26 cellular contexts compared by ENCODE assay signal in genomic region chr5:83219077-83219476, GRCh38.
A peak's percentile ranks its signal among the peaks of the same experiment; 100 is the strongest.
DNase-seq lines count a peak whose midpoint lies in the region; ATAC-seq, FAIRE-seq and TF ChIP-seq lines count a peak whose summit lies in the region.
"Had no signal": no experiment of that assay in that cellular context is flagged by ENCODE, and none has a peak within 500 bp of the region (broad histone marks: within the 10 kb centered on the region; RNA-seq: fewer than 3 reads in every experiment).

No MANE protein-coding gene starts in this region.

- H3K14ac ChIP-seq in H9 (ENCODE audit: insufficient read depth, low read length): no peak overlapping the region

- DNase-seq in D721Med (ENCODE audit: insufficient read length, low spot score) (no peak), GM06990 (ENCODE audit: extremely low read depth, insufficient read length) (peak; percentile 1), nephron progenitor cell (no peak), posterior vena cava (ENCODE audit: low spot score) (no peak), H9 (no peak), HK-2 (ENCODE audit: unreplicated experiment) (no peak)
- DNase-seq: 8988T; ACHN; BE2C; C1 segment of cervical spinal cord; Calu3; CD4-positive, alpha-beta memory T cell; CD4-positive, CD25-positive, alpha-beta regulatory T cell; CD8-positive, alpha-beta memory T cell; COR-L47; DMS 273 treated with DMSO at 0.1 percent for 48 hours; DMS153; DMS53; DMS79; DND-41; GDM1 had no signal

- no peak overlapping the region for H2AFZ ChIP-seq in H9 (ENCODE audit: low read length)

- H3K27ac Mint-ChIP-seq in nephron progenitor cell (peak overlapping the region; percentile 13), H9 (no peak overlapping the region; a peak in 1 of 7 replicates)
- H3K27ac Mint-ChIP-seq: CD14-positive monocyte; CD4-positive, alpha-beta memory T cell; CD4-positive, CD25-positive, alpha-beta regulatory T cell; CD8-positive, alpha-beta memory T cell had no signal

- H2BK120ac ChIP-seq in H9 (ENCODE audit: low read depth, low read length, poor library complexity, severe bottlenecking): no peak overlapping the region

- no peak overlapping the region for H4K5ac ChIP-seq in H9 (ENCODE audit: insufficient read length, low read depth, low read length)

- H2AK5ac ChIP-seq in H9 (ENCODE audit: insufficient read length, low read length): no peak overlapping the region

- no peaks in the 10 kb centered on the region for H4K20me1 ChIP-seq in H9 (ENCODE audit: control insufficient read depth, insufficient read depth, insufficient read length)
- H4K20me1 ChIP-seq: BLaER1 had no signal

- H3T11ph ChIP-seq in H9 (ENCODE audit: low read length): no peak overlapping the region

- H3K4me3 Mint-ChIP-seq in nephron progenitor cell: no peak overlapping the region
- H3K4me3 Mint-ChIP-seq in H9: no peak overlapping the region
- H3K4me3 Mint-ChIP-seq: CD14-positive monocyte; CD4-positive, alpha-beta memory T cell; CD8-positive, alpha-beta memory T cell had no signal

- H3K27me3 ChIP-seq in GM06990 (replicated peaks; ENCODE audit: control insufficient read depth, insufficient read depth, low read length) (no peaks in the 10 kb centered on the region), H9 (ENCODE audit: insufficient read depth, low read length) (no peaks in the 10 kb centered on the region)
- H3K27me3 ChIP-seq: BE2C, BLaER1 had no signal

- H3K36me3 Mint-ChIP-seq in nephron progenitor cell (ENCODE audit: low read depth): no peaks in the 10 kb centered on the region
- H3K36me3 Mint-ChIP-seq in H9 (ENCODE audit: insufficient read depth in 1 of 3, low read depth in 3 of 3): peaks cover 0 to 1% (median 0%) of the 10 kb centered on the region in 3 experiments; a peak in 1 of 7 replicates

- H3K4me1 Mint-ChIP-seq in nephron progenitor cell (peaks cover 12% of the 10 kb centered on the region), H9 (peaks cover 3 to 6% of the 10 kb centered on the region in 2 experiments; a peak in 1 of 4 replicates)
- H3K4me1 Mint-ChIP-seq: CD8-positive, alpha-beta memory T cell had no signal

- H2BK12ac ChIP-seq in H9 (ENCODE audit: insufficient read length, low read depth, low read length): no peak overlapping the region

- no peaks in the 10 kb centered on the region for H3K9me3 ChIP-seq in H9 (ENCODE audit: control insufficient read depth, low read depth, low read length)
- H3K9me3 ChIP-seq: BE2C, BLaER1 had no signal

- H2BK15ac ChIP-seq in H9 (ENCODE audit: low read depth, low read length): no peak overlapping the region

- no peak overlapping the region for H4K91ac ChIP-seq in H9 (ENCODE audit: insufficient read length, low read depth, low read length)

- no peak overlapping the region for H3K4me2 ChIP-seq in H9 (ENCODE audit: insufficient read depth, insufficient read length, low read length)
- H3K4me2 ChIP-seq: BLaER1 had no signal

- H3K56ac ChIP-seq in H9 (ENCODE audit: insufficient read length, low read depth, low read length): no peak overlapping the region

- no peak overlapping the region for H2BK5ac ChIP-seq in H9 (ENCODE audit: insufficient read length, low read length)

- no peak overlapping the region for H3K4ac ChIP-seq in H9 (ENCODE audit: low read depth, low read length)

- no peaks in the 10 kb centered on the region for H3K79me2 ChIP-seq in H9 (ENCODE audit: insufficient read depth, low read length)

- no peak overlapping the region for H3K23ac ChIP-seq in H9 (ENCODE audit: insufficient read length, low read depth, low read length)

- TF ChIP-seq CTCF in D721Med (IDR thresholded peaks at IDR 0.05; ENCODE audit: insufficient read depth, missing control alignments): no peak
- TF ChIP-seq CTCF in GM06990 (IDR thresholded peaks at IDR 0.05; ENCODE audit: insufficient read depth, low read length, poor library complexity, severe bottlenecking): no peak
- TF ChIP-seq CTCF in nephron progenitor cell (IDR thresholded peaks at IDR 0.05): no peak
- no peak for TF ChIP-seq CTCF in H9 (conservative IDR thresholded peaks at IDR 0.05)

- no peak overlapping the region for H3K18ac ChIP-seq in H9 (ENCODE audit: insufficient read length, low read depth, low read length)

- no peak overlapping the region for H3K27ac ChIP-seq in H9 (ENCODE audit: insufficient read length, low read depth, low read length)
- H3K27ac ChIP-seq: BLaER1 had no signal

- no peak overlapping the region for H2BK20ac ChIP-seq in H9 (ENCODE audit: low read depth, low read length, poor library complexity, severe bottlenecking)

- H3K9me3 Mint-ChIP-seq in nephron progenitor cell (no peaks in the 10 kb centered on the region), H9 (no peaks in the 10 kb centered on the region; a peak in 1 of 5 replicates)
- H3K9me3 Mint-ChIP-seq: CD8-positive, alpha-beta memory T cell had no signal

- H3K4me3 ChIP-seq in GM06990 (replicated peaks; ENCODE audit: low read depth, low read length): no peak overlapping the region
- H3K4me3 ChIP-seq: BLaER1 had no signal

- H4K8ac ChIP-seq in H9 (replicated peaks; ENCODE audit: insufficient read length, low read depth, low read length): no peak overlapping the region

- no peak overlapping the region for H3K9ac ChIP-seq in H9 (ENCODE audit: extremely low read depth, insufficient read length, low read length)
- H3K9ac ChIP-seq: BLaER1 had no signal

- H3K23me2 ChIP-seq in H9 (ENCODE audit: insufficient read length, low read depth, low read length, poor library complexity, severe bottlenecking): no peaks in the 10 kb centered on the region

- peak; percentile 60 for FAIRE-seq in D721Med (lab: Jason Lieb, UNC)
- FAIRE-seq: A204.1, GM12892 had no signal

- intact Hi-C loops in posterior vena cava (cut with DNase I): no loop called here

- peak; percentile 61 for ATAC-seq in GM18907 (IDR thresholded peaks at IDR 0.05; ENCODE audit: unreplicated experiment)

- H3K36me3 ChIP-seq in GM06990 (ENCODE audit: control insufficient read depth, insufficient read depth, low read length): no peaks in the 10 kb centered on the region
- H3K36me3 ChIP-seq: BE2C, BLaER1 had no signal

- H3K79me1 ChIP-seq in H9 (ENCODE audit: insufficient read depth, low read depth, low read length, poor library complexity, severe bottlenecking): no peaks in the 10 kb centered on the region

- H3K4me1 ChIP-seq in H9 (ENCODE audit: insufficient read depth, low read length): no peaks in the 10 kb centered on the region
- H3K4me1 ChIP-seq: BLaER1 had no signal

- no peaks in the 10 kb centered on the region for H3K27me3 Mint-ChIP-seq in nephron progenitor cell (ENCODE audit: low read depth, poor library complexity)
- no peaks in the 10 kb centered on the region for H3K27me3 Mint-ChIP-seq in H9 (ENCODE audit: low read depth)
- H3K27me3 Mint-ChIP-seq: CD4-positive, alpha-beta memory T cell; CD4-positive, CD25-positive, alpha-beta regulatory T cell; CD8-positive, alpha-beta memory T cell had no signal
